29 cellular contexts compared by ENCODE assay signal in the genomic region with DNA sequence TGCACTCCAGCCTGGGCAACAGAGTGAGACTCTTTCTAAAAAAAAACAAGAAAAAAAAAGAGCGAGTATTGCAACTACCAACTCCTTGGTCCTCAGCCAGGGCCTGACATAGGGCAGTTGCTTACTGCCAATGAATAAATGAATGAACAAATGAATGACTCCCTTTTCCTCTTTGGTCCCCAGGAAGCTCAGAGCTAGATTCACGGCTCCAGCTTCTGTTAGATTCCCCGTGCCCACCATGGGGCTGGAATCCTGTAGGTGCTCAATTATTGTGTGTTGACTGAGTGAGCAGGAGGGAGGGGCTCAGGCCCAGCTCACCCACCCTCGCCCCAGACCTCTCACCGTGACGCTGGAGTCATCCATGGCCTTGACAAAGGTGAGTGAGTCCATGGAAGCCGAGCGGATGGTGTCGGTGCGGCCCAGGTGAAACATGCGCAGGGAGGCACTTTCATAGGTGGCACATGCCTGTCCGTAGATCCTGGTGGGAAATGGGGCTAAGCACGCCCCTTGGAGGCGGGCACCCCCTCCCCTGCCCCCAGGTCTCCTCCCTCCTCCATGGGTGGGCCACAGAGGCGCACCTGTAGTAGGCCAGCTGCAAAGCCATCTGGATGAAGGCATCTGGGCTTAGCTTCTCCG.
"Had no signal": no experiment of that assay in that cellular context is flagged by ENCODE, and none has a peak within 500 bp of the region (broad histone marks: within the 10 kb centered on the region; RNA-seq: fewer than 3 reads in every experiment).

No MANE protein-coding gene starts in this region.

- H3K36me3 ChIP-seq: cardiac muscle cell had no signal

- H3K27ac ChIP-seq: ascending aorta, cardiac muscle cell, VCaP had no signal

- H3K4me3 ChIP-seq: ascending aorta, cardiac muscle cell had no signal

- FAIRE-seq: bronchial epithelial cell, TTC549 had no signal

- H3K27me3 ChIP-seq: ascending aorta, cardiac muscle cell had no signal

- H3K9me3 ChIP-seq: ascending aorta had no signal

- DNase-seq: activated B cell treated with CpG ODN at 0.5 μM for 24 hours; activated CD4-positive, alpha-beta memory T cell treated with anti-CD3 and anti-CD28 coated beads, Interleukin-2, amount 10 ng/mL, durations not matched to agents 7 days and 5 days; activated CD4-positive, alpha-beta T cell treated with anti-CD3 and anti-CD28 coated beads for 4 hours; activated CD4-positive, alpha-beta T cell treated with anti-CD3 and anti-CD28 coated beads, Interleukin-2, amount 10 ng/mL, durations not matched to agents 24 days and 14 days; activated CD4-positive, alpha-beta T cell treated with anti-CD3 and anti-CD28 coated beads, Interleukin-2, amount 50 U/mL, for 48 hours; activated CD4-positive, CD25-positive, alpha-beta regulatory T cell treated with anti-CD3 and anti-CD28 coated beads, Interleukin-2, amount 50 U/mL, for 72 hours; activated CD8-positive, alpha-beta memory T cell treated with anti-CD3 and anti-CD28 coated beads for 24 hours; activated CD8-positive, alpha-beta memory T cell treated with anti-CD3 and anti-CD28 coated beads, Interleukin-2, amount 10 ng/mL, durations not matched to agents 7 days and 5 days; activated CD8-positive, alpha-beta memory T cell treated with anti-CD3 and anti-CD28 coated beads, Interleukin-2, amount 50 U/mL, for 48 hours; activated CD8-positive, alpha-beta T cell treated with anti-CD3 and anti-CD28 coated beads, Interleukin-2, amount 10 ng/mL, durations not matched to agents 7 days and 5 days; activated effector memory CD4-positive, alpha-beta T cell treated with Interleukin-2 at 50 U/mL for 16 hours; activated gamma-delta T cell; activated naive CD4-positive, alpha-beta T cell treated with anti-CD3 and anti-CD28 coated beads, Interleukin-2, amount 10 ng/mL, durations not matched to agents 7 days and 5 days; activated naive CD4-positive, alpha-beta T cell treated with Interleukin-2 at 50 U/mL for 16 hours; activated naive CD8-positive, alpha-beta T cell treated with anti-CD3 and anti-CD28 coated beads, Interleukin-2, amount 10 ng/mL, durations not matched to agents 7 days and 5 days; activated naive CD8-positive, alpha-beta T cell treated with anti-CD3 and anti-CD28 coated beads, Interleukin-2, amount 50 U/mL, for 24 hours; activated T-cell treated with anti-CD3 and anti-CD28 coated beads, Interleukin-2, amount 50 U/mL, for 24 hours; activated T-cell treated with anti-CD3 and anti-CD28 coated beads, Interleukin-2, amount 50 U/mL, for 48 hours; amygdala; anterior cingulate cortex; caudate nucleus; cerebellar nuclear complex; T-helper 2 cell; T-helper 9 cell had no signal

- H3K4me1 ChIP-seq: ascending aorta had no signal
